ENCODE assay signal across 2 cellular contexts in genomic region chr2:240898108-240898730, GRCh38.
TF ChIP-seq lines count a peak whose summit lies in the region.

No MANE protein-coding gene starts in this region.

TF ChIP-seq in endothelial cell of umbilical vein, 7 proteins besides CTCF, POLR2A, EP300 and RAD21:
- TF ChIP-seq POLR2AphosphoS5 (IDR thresholded peaks at IDR 0.05; ENCODE audit: insufficient read depth, low read depth, low read length) (peak; percentile 42), EZH2 (IDR thresholded peaks at IDR 0.05; ENCODE audit: borderline replicate concordance, low read depth, low read length, severe bottlenecking) (no peak)

TF ChIP-seq in HepG2, 621 proteins besides CTCF, POLR2A, EP300 and RAD21:
- TF ChIP-seq CHCHD3 (CRISPR knock-in tag; IDR thresholded peaks at IDR 0.05) (0 out of 2 replicates have a peak, but pooled peaks have one; percentile 43), ATF7-NPFF (CRISPR knock-in tag; IDR thresholded peaks at IDR 0.05; ENCODE audit: low read depth) (0 out of 2 replicates have a peak, but pooled peaks have one; percentile 22), HIC2 (CRISPR knock-in tag; IDR thresholded peaks at IDR 0.05; ENCODE audit: low read depth) (0 out of 2 replicates have a peak, but pooled peaks have one; percentile 17), ZNF225 (CRISPR knock-in tag; IDR thresholded peaks at IDR 0.05) (0 out of 2 replicates have a peak, but pooled peaks have one; percentile 22), ZNF563 (CRISPR knock-in tag; IDR thresholded peaks at IDR 0.05) (0 out of 2 replicates have a peak, but pooled peaks have one; percentile 8), TBX2 (CRISPR knock-in tag; IDR thresholded peaks at IDR 0.05; ENCODE audit: borderline replicate concordance) (0 out of 2 replicates have a peak, but pooled peaks have one; percentile 5), ZNF652 (CRISPR knock-in tag; IDR thresholded peaks at IDR 0.05; ENCODE audit: borderline replicate concordance, low read depth) (no peak), TEAD3 (CRISPR knock-in tag; optimal IDR thresholded peaks at IDR 0.05; ENCODE audit: borderline replicate concordance) (peak; percentile 30), MIER2 (CRISPR knock-in tag; IDR thresholded peaks at IDR 0.05) (no peak), ZMAT3 (CRISPR knock-in tag; conservative IDR thresholded peaks at IDR 0.05) (0 out of 2 replicates have a peak, but pooled peaks have one; percentile 36), NRL (CRISPR knock-in tag; IDR thresholded peaks at IDR 0.05; ENCODE audit: borderline replicate concordance) (peak; percentile 42; the same call in 1 of the 2 replicates), TOE1 (CRISPR knock-in tag; IDR thresholded peaks at IDR 0.05) (no peak), POGK (CRISPR knock-in tag; conservative IDR thresholded peaks at IDR 0.05) (0 out of 2 replicates have a peak, but pooled peaks have one; percentile 23)
- TF ChIP-seq, protein P1, sequence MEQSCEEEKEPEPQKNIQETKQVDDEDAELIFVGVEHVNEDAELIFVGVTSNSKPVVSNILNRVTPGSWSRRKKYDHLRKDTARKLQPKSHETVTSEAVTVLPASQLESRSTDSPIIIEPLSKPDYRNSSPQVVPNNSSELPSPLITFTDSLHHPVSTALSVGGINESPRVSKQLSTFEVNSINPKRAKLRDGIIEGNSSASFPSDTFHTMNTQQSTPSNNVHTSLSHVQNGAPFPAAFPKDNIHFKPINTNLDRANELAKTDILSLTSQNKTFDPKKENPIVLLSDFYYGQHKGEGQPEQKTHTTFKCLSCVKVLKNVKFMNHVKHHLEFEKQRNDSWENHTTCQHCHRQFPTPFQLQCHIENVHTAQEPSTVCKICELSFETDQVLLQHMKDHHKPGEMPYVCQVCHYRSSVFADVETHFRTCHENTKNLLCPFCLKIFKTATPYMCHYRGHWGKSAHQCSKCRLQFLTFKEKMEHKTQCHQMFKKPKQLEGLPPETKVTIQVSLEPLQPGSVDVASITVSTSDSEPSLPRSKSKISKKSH (CRISPR knock-in tag; IDR thresholded peaks at IDR 0.05; ENCODE audit: borderline replicate concordance): 0 out of 2 replicates have a peak, but pooled peaks have one; percentile 13
- TF ChIP-seq, protein P2, sequence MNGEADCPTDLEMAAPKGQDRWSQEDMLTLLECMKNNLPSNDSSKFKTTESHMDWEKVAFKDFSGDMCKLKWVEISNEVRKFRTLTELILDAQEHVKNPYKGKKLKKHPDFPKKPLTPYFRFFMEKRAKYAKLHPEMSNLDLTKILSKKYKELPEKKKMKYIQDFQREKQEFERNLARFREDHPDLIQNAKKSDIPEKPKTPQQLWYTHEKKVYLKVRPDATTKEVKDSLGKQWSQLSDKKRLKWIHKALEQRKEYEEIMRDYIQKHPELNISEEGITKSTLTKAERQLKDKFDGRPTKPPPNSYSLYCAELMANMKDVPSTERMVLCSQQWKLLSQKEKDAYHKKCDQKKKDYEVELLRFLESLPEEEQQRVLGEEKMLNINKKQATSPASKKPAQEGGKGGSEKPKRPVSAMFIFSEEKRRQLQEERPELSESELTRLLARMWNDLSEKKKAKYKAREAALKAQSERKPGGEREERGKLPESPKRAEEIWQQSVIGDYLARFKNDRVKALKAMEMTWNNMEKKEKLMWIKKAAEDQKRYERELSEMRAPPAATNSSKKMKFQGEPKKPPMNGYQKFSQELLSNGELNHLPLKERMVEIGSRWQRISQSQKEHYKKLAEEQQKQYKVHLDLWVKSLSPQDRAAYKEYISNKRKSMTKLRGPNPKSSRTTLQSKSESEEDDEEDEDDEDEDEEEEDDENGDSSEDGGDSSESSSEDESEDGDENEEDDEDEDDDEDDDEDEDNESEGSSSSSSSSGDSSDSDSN (CRISPR knock-in tag; IDR thresholded peaks at IDR 0.05): no peak
